In genomic region chr19:16185123-16185924, GRCh38 we compare ENCODE assay signal across 8 cellular contexts. TPM values are rescaled to one million over a fixed set of nuclear protein-coding genes. Genes with fewer than 3 reads are reported as not detected.
DNase-seq lines count a peak whose midpoint lies in the region; ATAC-seq and TF ChIP-seq lines count a peak whose summit lies in the region.

Gene FAM32A, plus strand, starts transcription at chr19:16185410. Its CDS starts 33 bp downstream, at chr19:16185443.

- peak within 1 kb of the TSS; percentile 92 for H3K4me2 ChIP-seq in smooth muscle cell

- H3K27me3 ChIP-seq in smooth muscle cell (ENCODE audit: low read depth): no peaks in the 10 kb centered on the region

- peak; percentile 99 for DNase-seq in AG08395 (ENCODE audit: low spot score)
- peak; percentile 98 for DNase-seq in NCI-H226
- peak; percentile 97 for DNase-seq in WTC11 (ENCODE audit: low spot score)
- peak; percentile 99 for DNase-seq in cardiac fibroblast (ENCODE audit: low read depth in 2 of 2)
- DNase-seq in iPS-NIHi7 (ENCODE audit: extremely low spot score): peak; percentile 100
- DNase-seq in smooth muscle cell (lab: John Stamatoyannopoulos, UW; ENCODE audit: unreplicated experiment): peak; percentile 89

- H2AFZ ChIP-seq in smooth muscle cell (ENCODE audit: low read depth): peak within 1 kb of the TSS; percentile 77

- peak within 1 kb of the TSS; percentile 89 for H3K27ac Mint-ChIP-seq in WTC11

- peaks cover 6% of the 10 kb centered on the region for H3K4me1 Mint-ChIP-seq in WTC11

- H3K79me2 ChIP-seq in smooth muscle cell (ENCODE audit: low read depth): peaks cover 26% of the 10 kb centered on the region

- ATAC-seq in GM18909 (IDR thresholded peaks at IDR 0.05; ENCODE audit: poor library complexity, unreplicated experiment) (peak; percentile 88), HG03175 (IDR thresholded peaks at IDR 0.05; ENCODE audit: unreplicated experiment) (peak; percentile 84), WTC11 (peak; percentile 93)

- H3F3A ChIP-seq in smooth muscle cell (ENCODE audit: low read depth): peaks cover 6% of the 10 kb centered on the region

- WGBS in smooth muscle cell (ENCODE audit: low lambda C conversion rate): 2% methylated on average over 45 of the region's 51 CpGs

- peaks cover 8% of the 10 kb centered on the region for H4K20me1 ChIP-seq in smooth muscle cell (ENCODE audit: low read depth)

- H3K9me3 Mint-ChIP-seq in WTC11: no peaks in the 10 kb centered on the region

- H3K9ac ChIP-seq in smooth muscle cell (ENCODE audit: low read depth): peak within 1 kb of the TSS; percentile 91

- peak within 1 kb of the TSS; percentile 94 for H3K4me3 Mint-ChIP-seq in WTC11

- peaks cover 8% of the 10 kb centered on the region for H3K4me1 ChIP-seq in smooth muscle cell (ENCODE audit: low read depth)

- H3K9me3 ChIP-seq in smooth muscle cell (replicated peaks; ENCODE audit: low read depth): no peaks in the 10 kb centered on the region

- POLR2A ChIA-PET in WTC11 (lab: Charles Lee): interaction anchor here (0.6 to 1.4 kb wide), 5 partner anchors 13 to 766 kb away, joined by 3 to 6 read pairs (median 3); partner anchors contain the start of genes AKAP8L and AP1M1

- peak within 1 kb of the TSS; percentile 97 to 98 for H3K4me3 ChIP-seq in cardiac fibroblast (replicated peaks in 1 of 2; ENCODE audit: low read depth in 2 of 2, low read length in 2 of 2)
- peak within 1 kb of the TSS; percentile 92 for H3K4me3 ChIP-seq in smooth muscle cell

- no peaks in the 10 kb centered on the region for H3K36me3 ChIP-seq in smooth muscle cell (ENCODE audit: low read depth)

- peak within 1 kb of the TSS; percentile 65 for H3K27ac ChIP-seq in smooth muscle cell (ENCODE audit: low read depth)

- TF ChIP-seq CTCF in WTC11 (IDR thresholded peaks at IDR 0.05): 0 out of 2 replicates have a peak, but pooled peaks have one; percentile 28
- no peak for TF ChIP-seq CTCF in cardiac fibroblast (IDR thresholded peaks at IDR 0.05; ENCODE audit: low read depth, low read length)
- TF ChIP-seq CTCF in smooth muscle cell (IDR thresholded peaks at IDR 0.05; ENCODE audit: borderline replicate concordance, insufficient read depth, poor library complexity, severe bottlenecking): peak; percentile 32

- CTCF ChIA-PET in WTC11 (lab: Charles Lee): interaction anchor here (0.5 to 2.5 kb wide), 42 partner anchors 9 to 766 kb away, joined by 3 to 39 read pairs (median 4); partner anchors contain the start of genes AKAP8L, AP1M1, HSH2D and RAB8A

- H3K27me3 Mint-ChIP-seq in WTC11 (ENCODE audit: low read depth): no peaks in the 10 kb centered on the region; the same call in 1 of the 2 replicates

- H3K36me3 Mint-ChIP-seq in WTC11: peaks cover 26% of the 10 kb centered on the region

TF ChIP-seq in WTC11, 78 proteins besides CTCF, POLR2A, EP300 and RAD21 (continues in another document):
- no peak for TF ChIP-seq ZNF219 (CRISPR knock-in tag; IDR thresholded peaks at IDR 0.05; ENCODE audit: borderline replicate concordance)
- peak; percentile 72 for TF ChIP-seq SP1 (CRISPR knock-in tag; conservative IDR thresholded peaks at IDR 0.05)
- no peak for TF ChIP-seq TCF7 (CRISPR knock-in tag; IDR thresholded peaks at IDR 0.05; ENCODE audit: low read depth)
- peak; percentile 85 for TF ChIP-seq NFYB (CRISPR knock-in tag; conservative IDR thresholded peaks at IDR 0.05; ENCODE audit: low read depth)
- TF ChIP-seq RELA (CRISPR knock-in tag; IDR thresholded peaks at IDR 0.05; ENCODE audit: borderline replicate concordance): no peak
- TF ChIP-seq FOXK1 (CRISPR knock-in tag; IDR thresholded peaks at IDR 0.05): peak; percentile 95
- TF ChIP-seq, protein P1, sequence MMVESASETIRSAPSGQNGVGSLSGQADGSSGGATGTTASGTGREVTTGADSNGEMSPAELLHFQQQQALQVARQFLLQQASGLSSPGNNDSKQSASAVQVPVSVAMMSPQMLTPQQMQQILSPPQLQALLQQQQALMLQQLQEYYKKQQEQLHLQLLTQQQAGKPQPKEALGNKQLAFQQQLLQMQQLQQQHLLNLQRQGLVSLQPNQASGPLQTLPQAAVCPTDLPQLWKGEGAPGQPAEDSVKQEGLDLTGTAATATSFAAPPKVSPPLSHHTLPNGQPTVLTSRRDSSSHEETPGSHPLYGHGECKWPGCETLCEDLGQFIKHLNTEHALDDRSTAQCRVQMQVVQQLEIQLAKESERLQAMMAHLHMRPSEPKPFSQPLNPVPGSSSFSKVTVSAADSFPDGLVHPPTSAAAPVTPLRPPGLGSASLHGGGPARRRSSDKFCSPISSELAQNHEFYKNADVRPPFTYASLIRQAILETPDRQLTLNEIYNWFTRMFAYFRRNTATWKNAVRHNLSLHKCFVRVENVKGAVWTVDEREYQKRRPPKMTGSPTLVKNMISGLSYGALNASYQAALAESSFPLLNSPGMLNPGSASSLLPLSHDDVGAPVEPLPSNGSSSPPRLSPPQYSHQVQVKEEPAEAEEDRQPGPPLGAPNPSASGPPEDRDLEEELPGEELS (CRISPR knock-in tag; IDR thresholded peaks at IDR 0.05): no peak
- TF ChIP-seq MXD4 (CRISPR knock-in tag; IDR thresholded peaks at IDR 0.05; ENCODE audit: borderline replicate concordance): no peak
- TF ChIP-seq, protein P2, sequence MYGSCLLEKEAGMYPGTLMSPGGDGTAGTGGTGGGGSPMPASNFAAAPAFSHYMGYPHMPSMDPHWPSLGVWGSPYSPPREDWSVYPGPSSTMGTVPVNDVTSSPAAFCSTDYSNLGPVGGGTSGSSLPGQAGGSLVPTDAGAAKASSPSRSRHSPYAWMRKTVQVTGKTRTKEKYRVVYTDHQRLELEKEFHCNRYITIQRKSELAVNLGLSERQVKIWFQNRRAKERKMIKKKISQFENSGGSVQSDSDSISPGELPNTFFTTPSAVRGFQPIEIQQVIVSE (CRISPR knock-in tag; IDR thresholded peaks at IDR 0.05; ENCODE audit: borderline replicate concordance): no peak
- no peak for TF ChIP-seq RORB (CRISPR knock-in tag; IDR thresholded peaks at IDR 0.05)
- no peak for TF ChIP-seq GABPB1 (CRISPR knock-in tag; IDR thresholded peaks at IDR 0.05)
- no peak for TF ChIP-seq MYBL2 (CRISPR knock-in tag; IDR thresholded peaks at IDR 0.05)
- no peak for TF ChIP-seq NR1H2 (CRISPR knock-in tag; IDR thresholded peaks at IDR 0.05)
- TF ChIP-seq, protein P3, sequence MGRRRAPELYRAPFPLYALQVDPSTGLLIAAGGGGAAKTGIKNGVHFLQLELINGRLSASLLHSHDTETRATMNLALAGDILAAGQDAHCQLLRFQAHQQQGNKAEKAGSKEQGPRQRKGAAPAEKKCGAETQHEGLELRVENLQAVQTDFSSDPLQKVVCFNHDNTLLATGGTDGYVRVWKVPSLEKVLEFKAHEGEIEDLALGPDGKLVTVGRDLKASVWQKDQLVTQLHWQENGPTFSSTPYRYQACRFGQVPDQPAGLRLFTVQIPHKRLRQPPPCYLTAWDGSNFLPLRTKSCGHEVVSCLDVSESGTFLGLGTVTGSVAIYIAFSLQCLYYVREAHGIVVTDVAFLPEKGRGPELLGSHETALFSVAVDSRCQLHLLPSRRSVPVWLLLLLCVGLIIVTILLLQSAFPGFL (CRISPR knock-in tag; IDR thresholded peaks at IDR 0.05; ENCODE audit: borderline replicate concordance): no peak
- TF ChIP-seq ZBTB21 (CRISPR knock-in tag; IDR thresholded peaks at IDR 0.05; ENCODE audit: borderline replicate concordance): no peak
- TF ChIP-seq, protein P4, sequence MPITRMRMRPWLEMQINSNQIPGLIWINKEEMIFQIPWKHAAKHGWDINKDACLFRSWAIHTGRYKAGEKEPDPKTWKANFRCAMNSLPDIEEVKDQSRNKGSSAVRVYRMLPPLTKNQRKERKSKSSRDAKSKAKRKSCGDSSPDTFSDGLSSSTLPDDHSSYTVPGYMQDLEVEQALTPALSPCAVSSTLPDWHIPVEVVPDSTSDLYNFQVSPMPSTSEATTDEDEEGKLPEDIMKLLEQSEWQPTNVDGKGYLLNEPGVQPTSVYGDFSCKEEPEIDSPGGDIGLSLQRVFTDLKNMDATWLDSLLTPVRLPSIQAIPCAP (CRISPR knock-in tag; IDR thresholded peaks at IDR 0.05): no peak
- TF ChIP-seq GTF2I (CRISPR knock-in tag; conservative IDR thresholded peaks at IDR 0.05): no peak
- TF ChIP-seq ZMAT4 (CRISPR knock-in tag; IDR thresholded peaks at IDR 0.05): no peak
- no peak for TF ChIP-seq EMX1 (CRISPR knock-in tag; IDR thresholded peaks at IDR 0.05)
- no peak for TF ChIP-seq AFF4 (CRISPR knock-in tag; IDR thresholded peaks at IDR 0.05; ENCODE audit: borderline replicate concordance)
- no peak for TF ChIP-seq HMGA2 (CRISPR knock-in tag; IDR thresholded peaks at IDR 0.05)

RNA-seq across cellular contexts. Expression of gene FAM32A, which starts in this region (rescaled TPM):
- total RNA-seq in WTC11 (2021) (59.5 to 62.6 TPM (median 62.2 TPM) in 3 replicates), smooth muscle cell (99.2 and 109 TPM in 2 replicates)
- 132 and 139 TPM in 2 replicates for polyA plus RNA-seq in smooth muscle cell

Comparison
In these comparisons a context has a peak if more than half of its experiments do, and no peak if none do; other contexts are left out.
1. Peak in every context shown above with its lines: DNase-seq, ATAC-seq, H3K4me3 ChIP-seq and H3K27ac ChIP-seq.